Comparison of ENCODE assay signal across 15 cellular contexts in genomic region chr2:86305195-86305975, GRCh38. TPM values are rescaled to one million over a fixed set of nuclear protein-coding genes. Genes with fewer than 3 reads are reported as not detected.
DNase-seq lines count a peak whose midpoint lies in the region; ATAC-seq and TF ChIP-seq lines count a peak whose summit lies in the region.
"Had no signal": no experiment of that assay in that cellular context is flagged by ENCODE, and none has a peak within 500 bp of the region (broad histone marks: within the 10 kb centered on the region; RNA-seq: fewer than 3 reads in every experiment).

No MANE protein-coding gene starts in this region.

- no peak overlapping the region for H3K9ac ChIP-seq in mesendoderm (ENCODE audit: low read length)
- H3K9ac ChIP-seq: BLaER1, KMS-11 had no signal

- H3K56ac ChIP-seq in mesendoderm (ENCODE audit: low read length) = no peak overlapping the region

- no peaks in the 10 kb centered on the region for H3K4me1 ChIP-seq in mesendoderm (ENCODE audit: control insufficient read depth, low read depth, low read length)
- H3K4me1 ChIP-seq: BLaER1 had no signal

- no CpG with 5 or more reads among the region's 9 CpGs for WGBS in mesendoderm (ENCODE audit: extremely low coverage, insufficient coverage, low lambda C conversion rate)

- no peak overlapping the region for H4K5ac ChIP-seq in mesendoderm (ENCODE audit: low read length)

- no peak overlapping the region for H3K4ac ChIP-seq in mesendoderm (ENCODE audit: low read depth, low read length)

- no peak overlapping the region for H3K18ac ChIP-seq in mesendoderm (ENCODE audit: low read length)

- H2BK120ac ChIP-seq in mesendoderm (ENCODE audit: low read depth, low read length) = no peak overlapping the region

- no peak overlapping the region for H3K23ac ChIP-seq in mesendoderm (ENCODE audit: low read length)

- TF ChIP-seq CTCF in omental fat pad (IDR thresholded peaks at IDR 0.05) = no peak

- no peak overlapping the region for H3K4me3 ChIP-seq in mesendoderm (ENCODE audit: low read length)
- H3K4me3 ChIP-seq: BLaER1 had no signal

- ATAC-seq in omental fat pad (ENCODE audit: low FRiP score) = peak; percentile 20
- no peak for ATAC-seq in GM21367 (IDR thresholded peaks at IDR 0.05; ENCODE audit: unreplicated experiment)
- no peak for ATAC-seq in GM18511 (IDR thresholded peaks at IDR 0.05; ENCODE audit: unreplicated experiment)

- H3K27ac ChIP-seq in mesendoderm (ENCODE audit: low read depth, low read length) = no peak overlapping the region
- H3K27ac ChIP-seq: BLaER1, KMS-11 had no signal

- H3K4me2 ChIP-seq in mesendoderm (ENCODE audit: low read length) = no peak overlapping the region
- H3K4me2 ChIP-seq: BLaER1, KMS-11 had no signal

- no peaks in the 10 kb centered on the region for H3K36me3 ChIP-seq in mesendoderm (ENCODE audit: control insufficient read depth, insufficient read depth, low read length)
- H3K36me3 ChIP-seq: BLaER1 had no signal

- no peaks in the 10 kb centered on the region for H3K79me2 ChIP-seq in mesendoderm (ENCODE audit: control insufficient read depth, insufficient read depth, low read length)

- no peak overlapping the region for H2BK15ac ChIP-seq in mesendoderm (replicated peaks; ENCODE audit: low read depth)

- H3K27me3 ChIP-seq in mesendoderm (ENCODE audit: insufficient read depth, low read length, poor library complexity) = no peaks in the 10 kb centered on the region
- H3K27me3 ChIP-seq: BLaER1 had no signal

- no peaks in the 10 kb centered on the region for H3K79me1 ChIP-seq in mesendoderm (ENCODE audit: low read length)

- H4K8ac ChIP-seq in mesendoderm (ENCODE audit: low read depth, low read length) = no peak overlapping the region

- DNase-seq in NCI-H1694 (lab: John Stamatoyannopoulos, UW) = peak; percentile 28
- DNase-seq in NCI-H524 treated with DMSO at 0.1 percent for 48 hours (lab: John Stamatoyannopoulos, UW) = peak; percentile 70
- peak; percentile 32 for DNase-seq in islet precursor cell
- DNase-seq in omental fat pad (ENCODE audit: low spot score) = no peak
- no peak for DNase-seq in mesendoderm
- DNase-seq: CD8-positive, alpha-beta memory T cell; NCI-H1092 treated with DMSO at 0.1 percent for 48 hours; NCI-H187 treated with DMSO at 0.1 percent for 48 hours; NCI-H526; SHP77 had no signal

- no peak overlapping the region for H2BK5ac ChIP-seq in mesendoderm (ENCODE audit: low read length)

- H2AK5ac ChIP-seq in mesendoderm (ENCODE audit: low read length) = no peak overlapping the region

RNA-seq across cellular contexts. Expression of gene REEP1, which starts 32.0 kb away (rescaled TPM):
- total RNA-seq in omental fat pad = 10 to 100 TPM in 1 of 4 donors, 1 to 10 TPM in 3; 2.5 to 15.4 (median 4.3) TPM
- 0.69 TPM for polyA plus RNA-seq in mesendoderm (2013, experiment 1 of 2)
- polyA plus RNA-seq in mesendoderm (2013, experiment 2 of 2) = 0.77 TPM
- total RNA-seq: MCF 10A had no signal
- polyA plus RNA-seq: CD8-positive, alpha-beta memory T cell had no signal

Comparison
In these comparisons a context has a peak if more than half of its experiments do, and no peak if none do; other contexts are left out.
1. DNase-seq: peak in NCI-H1694 (single experiment), NCI-H524 treated with DMSO at 0.1 percent for 48 hours (single experiment) and islet precursor cell (single experiment); none in omental fat pad (single experiment) and mesendoderm (single experiment).